Comparison of ENCODE assay signal across 9 cellular contexts in the genomic region with DNA sequence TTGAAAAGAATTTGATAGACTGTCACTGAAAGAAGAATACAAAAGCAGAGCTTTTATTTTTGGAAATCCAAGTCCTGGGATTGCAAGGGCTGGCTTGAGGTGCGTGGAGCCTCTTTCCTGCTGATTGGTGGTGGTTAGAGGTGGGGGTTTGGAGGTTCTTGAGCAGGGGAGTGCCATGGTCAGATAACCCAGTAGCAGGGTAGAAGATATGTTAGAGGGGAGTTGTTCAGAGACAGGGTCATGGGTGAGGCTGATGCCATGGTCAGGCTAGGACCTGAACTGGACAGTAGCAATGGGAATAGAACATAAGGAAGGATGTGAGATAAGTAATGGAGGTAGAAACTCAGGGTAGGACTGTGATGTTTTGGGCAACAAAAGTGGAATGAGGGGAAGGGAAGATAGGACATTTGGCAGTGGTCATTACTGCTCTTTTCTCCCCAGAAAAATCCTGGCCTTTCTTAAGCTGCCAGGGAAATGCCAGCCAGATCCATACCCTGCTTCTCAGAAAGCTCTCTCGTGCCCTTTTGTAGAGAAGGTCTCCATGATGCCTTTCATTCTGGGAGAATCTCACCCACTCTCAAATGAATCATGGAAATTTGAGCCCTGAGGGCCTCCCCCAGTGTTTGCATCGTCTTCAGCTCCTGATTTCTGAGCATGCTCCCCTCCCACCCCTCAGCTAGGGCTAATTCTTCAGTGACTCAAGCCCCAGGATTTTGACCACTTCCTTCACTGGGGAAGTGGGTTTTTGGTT. TPM values are rescaled to one million over a fixed set of nuclear protein-coding genes. Genes with fewer than 3 reads are reported as not detected.
DNase-seq lines count a peak whose midpoint lies in the region; ATAC-seq and TF ChIP-seq lines count a peak whose summit lies in the region.
"Had no signal": no experiment of that assay in that cellular context is flagged by ENCODE, and none has a peak within 500 bp of the region (broad histone marks: within the 10 kb centered on the region; RNA-seq: fewer than 3 reads in every experiment).

No MANE protein-coding gene starts in this region.

- TF ChIP-seq CTCF in GM13977 (IDR thresholded peaks at IDR 0.05; ENCODE audit: extremely low read depth, insufficient read depth, missing control alignments): no peak

- CTCF ChIA-PET in activated CD8-positive, alpha-beta T cell treated with anti-CD3 and anti-CD28 coated beads, Interleukin-2, amount 10 ng/mL, durations not matched to agents 7 days and 5 days (lab: Charles Lee): interaction anchor here (1.3 to 9.7 kb wide), 3 partner anchors 8 to 104 kb away, joined by 3 to 204 read pairs (median 4); a partner anchor contains a TSS

- no peak overlapping the region for H3K4me3 Mint-ChIP-seq in activated CD8-positive, alpha-beta T cell treated with anti-CD3 and anti-CD28 coated beads, Interleukin-2, amount 10 ng/mL, durations not matched to agents 7 days and 5 days

- peaks cover 30% of the 10 kb centered on the region for H3K4me1 ChIP-seq in right cardiac atrium (ENCODE audit: control insufficient read depth, insufficient read depth, low read length)

- no peaks in the 10 kb centered on the region for H3K27me3 ChIP-seq in right cardiac atrium (ENCODE audit: control insufficient read depth, insufficient read depth)
- H3K27me3 ChIP-seq: adrenal gland had no signal

- peaks cover 19% of the 10 kb centered on the region for H3K27me3 Mint-ChIP-seq in activated CD8-positive, alpha-beta T cell treated with anti-CD3 and anti-CD28 coated beads, Interleukin-2, amount 10 ng/mL, durations not matched to agents 7 days and 5 days (ENCODE audit: low read depth)

- H3K4me3 ChIP-seq in right cardiac atrium (ENCODE audit: low read length): no peak overlapping the region
- H3K4me3 ChIP-seq: adrenal gland had no signal

- intact Hi-C loops in right cardiac atrium (cut with DNase I): loop anchor here in 2 of 4 donors (10.0 kb wide), 2 partner anchors 201 to 291 kb away; a partner anchor contains a TSS

- H3K9me3 Mint-ChIP-seq in activated CD8-positive, alpha-beta T cell treated with anti-CD3 and anti-CD28 coated beads, Interleukin-2, amount 10 ng/mL, durations not matched to agents 7 days and 5 days (ENCODE audit: insufficient read depth): no peaks in the 10 kb centered on the region

- peak overlapping the region; percentile 49 for H3K27ac ChIP-seq in right cardiac atrium (ENCODE audit: low read length)

- H3K36me3 Mint-ChIP-seq in activated CD8-positive, alpha-beta T cell treated with anti-CD3 and anti-CD28 coated beads, Interleukin-2, amount 10 ng/mL, durations not matched to agents 7 days and 5 days (ENCODE audit: low read depth): no peaks in the 10 kb centered on the region

- POLR2A ChIA-PET in activated CD8-positive, alpha-beta T cell treated with anti-CD3 and anti-CD28 coated beads, Interleukin-2, amount 10 ng/mL, durations not matched to agents 7 days and 5 days (lab: Charles Lee): no interaction called here

- H3K27ac Mint-ChIP-seq in activated CD8-positive, alpha-beta T cell treated with anti-CD3 and anti-CD28 coated beads, Interleukin-2, amount 10 ng/mL, durations not matched to agents 7 days and 5 days: peak overlapping the region; percentile 20

- H3K4me1 Mint-ChIP-seq in activated CD8-positive, alpha-beta T cell treated with anti-CD3 and anti-CD28 coated beads, Interleukin-2, amount 10 ng/mL, durations not matched to agents 7 days and 5 days (ENCODE audit: low read depth): peaks cover 34% of the 10 kb centered on the region

- WGBS in right cardiac atrium: 46% methylated on average over 3 of the region's 3 CpGs

- DNase-seq in activated T-cell treated with anti-CD3 and anti-CD28 coated beads for 24 hours (ENCODE audit: low read depth): peak; percentile 15
- no peak for DNase-seq in activated T-cell treated with anti-CD3 and anti-CD28 coated beads, Interleukin-2, amount 50 U/mL, for 1 hour
- no peak for DNase-seq in activated CD8-positive, alpha-beta T cell treated with anti-CD3 and anti-CD28 coated beads, Interleukin-2, amount 10 ng/mL, durations not matched to agents 7 days and 5 days
- DNase-seq in right cardiac atrium: no peak
- DNase-seq in stromal cell of bone marrow (ENCODE audit: low read depth): peak; percentile 97
- no peak for DNase-seq in DMS153 (lab: John Stamatoyannopoulos, UW)
- DNase-seq in GM13977 (ENCODE audit: low spot score): no peak

- H3K9me3 ChIP-seq in right cardiac atrium (ENCODE audit: control insufficient read depth, low read length): no peaks in the 10 kb centered on the region
- H3K9me3 ChIP-seq: adrenal gland had no signal

- ATAC-seq in activated CD8-positive, alpha-beta T cell treated with anti-CD3 and anti-CD28 coated beads, Interleukin-2, amount 10 ng/mL, durations not matched to agents 7 days and 5 days: peak; percentile 20
- peak in 1 of 2 donors; percentile 14 for ATAC-seq in right cardiac atrium
- ATAC-seq in HG02678 (IDR thresholded peaks at IDR 0.05; ENCODE audit: unreplicated experiment): no peak

- in situ Hi-C loops in GM13977 (cut with MboI; ENCODE audit: low pct_unique_long_range_greater_than_20kb, low sequenced_read_pairs, unreplicated experiment): loop anchor here (10.0 to 25.0 kb wide), 3 partner anchors 194 to 419 kb away; a partner anchor contains a TSS

RNA-seq across cellular contexts. Expression of a gene that starts 9.5 kb away (rescaled TPM):
- total RNA-seq in activated CD8-positive, alpha-beta T cell treated with anti-CD3 and anti-CD28 coated beads, Interleukin-2, amount 10 ng/mL, durations not matched to agents 7 days and 5 days: 1 to 10 TPM; 4.4 to 7.6 TPM
- 100 to 1,000 TPM; 134 to 401 (median 261) TPM for total RNA-seq in right cardiac atrium
- polyA plus RNA-seq in right cardiac atrium: 33.8 TPM

Comparison
In these comparisons a context has a peak if more than half of its experiments do, and no peak if none do; other contexts are left out.
1. DNase-seq: peak in activated T-cell treated with anti-CD3 and anti-CD28 coated beads for 24 hours (single experiment) and stromal cell of bone marrow (single experiment); none in activated T-cell treated with anti-CD3 and anti-CD28 coated beads, Interleukin-2, amount 50 U/mL, for 1 hour (single experiment), activated CD8-positive, alpha-beta T cell treated with anti-CD3 and anti-CD28 coated beads, Interleukin-2, amount 10 ng/mL, durations not matched to agents 7 days and 5 days (single experiment), right cardiac atrium (0 of 3), DMS153 (single experiment) and GM13977 (single experiment).
2. RNA of a gene that starts 9.5 kb away (total RNA-seq): 134 to 401 TPM in right cardiac atrium; 4.4 to 7.6 TPM in activated CD8-positive, alpha-beta T cell treated with anti-CD3 and anti-CD28 coated beads, Interleukin-2, amount 10 ng/mL, durations not matched to agents 7 days and 5 days; every median in the first group is over 10 times any median in the second.